Comparison of ENCODE assay signal across 1 cellular context in genomic region chr17:6815775-6816174, GRCh38.
TF ChIP-seq lines count a peak whose summit lies in the region.

No MANE protein-coding gene starts in this region.

TF ChIP-seq in HepG2, 621 proteins besides CTCF, POLR2A, EP300 and RAD21:
- TF ChIP-seq ZNF678 (CRISPR knock-in tag; IDR thresholded peaks at IDR 0.05) (no peak), CREB1 (IDR thresholded peaks at IDR 0.05) (peak; percentile 41; the same call in 1 of the 2 replicates), CREB1 (CRISPR knock-in tag; IDR thresholded peaks at IDR 0.05) (no peak)
TF ChIP-seq in HepG2: peak in this region for 1.
